ENCODE assay signal across 1 cellular context in the genomic region with DNA sequence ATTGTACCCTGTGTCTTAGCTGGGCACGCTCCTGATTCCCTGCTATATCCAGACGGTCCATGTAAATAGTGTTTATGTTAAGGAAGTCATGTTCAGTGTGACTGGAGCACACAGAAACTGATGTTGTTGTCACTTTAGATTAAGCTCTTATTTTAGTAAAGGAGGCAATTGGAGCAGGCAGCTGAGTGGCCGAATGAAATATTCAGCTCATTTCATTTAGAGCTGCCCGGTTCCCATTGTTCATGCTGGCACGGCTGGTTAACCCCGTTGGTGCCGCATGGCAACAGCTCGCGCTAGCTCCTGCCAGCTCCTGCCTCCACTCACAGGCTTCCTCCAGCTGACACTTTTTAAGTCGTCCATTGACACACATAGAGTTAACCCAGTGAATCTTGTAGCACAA.
TF ChIP-seq lines count a peak whose summit lies in the region.

No MANE protein-coding gene starts in this region.

TF ChIP-seq in GM23338, 12 proteins besides CTCF, POLR2A, EP300 and RAD21 (continued from another document):
- TF ChIP-seq ZNF462 (CRISPR knock-in tag; IDR thresholded peaks at IDR 0.05) (no peak), ETS1 (IDR thresholded peaks at IDR 0.05) (no peak), EZH2phosphoT487 (IDR thresholded peaks at IDR 0.05; ENCODE audit: unreplicated experiment) (no peak), CREB1 (CRISPR knock-in tag; IDR thresholded peaks at IDR 0.05; ENCODE audit: low read depth) (no peak), POLR2AphosphoS5 (IDR thresholded peaks at IDR 0.05; ENCODE audit: low read depth) (no peak), ZNF331 (CRISPR knock-in tag; IDR thresholded peaks at IDR 0.05; ENCODE audit: low read depth) (no peak), NANOG (IDR thresholded peaks at IDR 0.05; ENCODE audit: borderline replicate concordance) (no peak), EZH2 (IDR thresholded peaks at IDR 0.05; ENCODE audit: low read depth, unreplicated experiment) (no peak), STAT1 (IDR thresholded peaks at IDR 0.05; ENCODE audit: unreplicated experiment) (no peak), ZNF114 (CRISPR knock-in tag; IDR thresholded peaks at IDR 0.05) (no peak)
- TF ChIP-seq, protein P1, sequence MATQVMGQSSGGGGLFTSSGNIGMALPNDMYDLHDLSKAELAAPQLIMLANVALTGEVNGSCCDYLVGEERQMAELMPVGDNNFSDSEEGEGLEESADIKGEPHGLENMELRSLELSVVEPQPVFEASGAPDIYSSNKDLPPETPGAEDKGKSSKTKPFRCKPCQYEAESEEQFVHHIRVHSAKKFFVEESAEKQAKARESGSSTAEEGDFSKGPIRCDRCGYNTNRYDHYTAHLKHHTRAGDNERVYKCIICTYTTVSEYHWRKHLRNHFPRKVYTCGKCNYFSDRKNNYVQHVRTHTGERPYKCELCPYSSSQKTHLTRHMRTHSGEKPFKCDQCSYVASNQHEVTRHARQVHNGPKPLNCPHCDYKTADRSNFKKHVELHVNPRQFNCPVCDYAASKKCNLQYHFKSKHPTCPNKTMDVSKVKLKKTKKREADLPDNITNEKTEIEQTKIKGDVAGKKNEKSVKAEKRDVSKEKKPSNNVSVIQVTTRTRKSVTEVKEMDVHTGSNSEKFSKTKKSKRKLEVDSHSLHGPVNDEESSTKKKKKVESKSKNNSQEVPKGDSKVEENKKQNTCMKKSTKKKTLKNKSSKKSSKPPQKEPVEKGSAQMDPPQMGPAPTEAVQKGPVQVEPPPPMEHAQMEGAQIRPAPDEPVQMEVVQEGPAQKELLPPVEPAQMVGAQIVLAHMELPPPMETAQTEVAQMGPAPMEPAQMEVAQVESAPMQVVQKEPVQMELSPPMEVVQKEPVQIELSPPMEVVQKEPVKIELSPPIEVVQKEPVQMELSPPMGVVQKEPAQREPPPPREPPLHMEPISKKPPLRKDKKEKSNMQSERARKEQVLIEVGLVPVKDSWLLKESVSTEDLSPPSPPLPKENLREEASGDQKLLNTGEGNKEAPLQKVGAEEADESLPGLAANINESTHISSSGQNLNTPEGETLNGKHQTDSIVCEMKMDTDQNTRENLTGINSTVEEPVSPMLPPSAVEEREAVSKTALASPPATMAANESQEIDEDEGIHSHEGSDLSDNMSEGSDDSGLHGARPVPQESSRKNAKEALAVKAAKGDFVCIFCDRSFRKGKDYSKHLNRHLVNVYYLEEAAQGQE (IDR thresholded peaks at IDR 0.05; ENCODE audit: unreplicated experiment) = no peak
